ENCODE assay signal across 1 cellular context in genomic region chr17:2749058-2749783, GRCh38.
TF ChIP-seq lines count a peak whose summit lies in the region.

TSS of gene CCDC92B (minus strand) at chr17:2749652. CDS start at chr17:2735145, 14,507 bp downstream.

TF ChIP-seq in SK-N-SH, 30 proteins besides CTCF, POLR2A, EP300 and RAD21 (continued from another document):
- TF ChIP-seq, protein P1, sequence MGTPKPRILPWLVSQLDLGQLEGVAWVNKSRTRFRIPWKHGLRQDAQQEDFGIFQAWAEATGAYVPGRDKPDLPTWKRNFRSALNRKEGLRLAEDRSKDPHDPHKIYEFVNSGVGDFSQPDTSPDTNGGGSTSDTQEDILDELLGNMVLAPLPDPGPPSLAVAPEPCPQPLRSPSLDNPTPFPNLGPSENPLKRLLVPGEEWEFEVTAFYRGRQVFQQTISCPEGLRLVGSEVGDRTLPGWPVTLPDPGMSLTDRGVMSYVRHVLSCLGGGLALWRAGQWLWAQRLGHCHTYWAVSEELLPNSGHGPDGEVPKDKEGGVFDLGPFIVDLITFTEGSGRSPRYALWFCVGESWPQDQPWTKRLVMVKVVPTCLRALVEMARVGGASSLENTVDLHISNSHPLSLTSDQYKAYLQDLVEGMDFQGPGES (IDR thresholded peaks at IDR 0.05; ENCODE audit: low read depth, low read length), result no peak
- TF ChIP-seq REST (IDR thresholded peaks at IDR 0.05; ENCODE audit: low read depth, low read length) (no peak), SMC3 (IDR thresholded peaks at IDR 0.05; ENCODE audit: low read depth, low read length) (no peak), JUND (IDR thresholded peaks at IDR 0.05) (no peak), RFX5 (IDR thresholded peaks at IDR 0.05; ENCODE audit: low read length) (no peak), TAF1 (IDR thresholded peaks at IDR 0.05; ENCODE audit: borderline replicate concordance, low read depth, low read length) (no peak), EZH2phosphoT487 (IDR thresholded peaks at IDR 0.05; ENCODE audit: borderline replicate concordance, low read depth) (no peak)
